In the genomic region with DNA sequence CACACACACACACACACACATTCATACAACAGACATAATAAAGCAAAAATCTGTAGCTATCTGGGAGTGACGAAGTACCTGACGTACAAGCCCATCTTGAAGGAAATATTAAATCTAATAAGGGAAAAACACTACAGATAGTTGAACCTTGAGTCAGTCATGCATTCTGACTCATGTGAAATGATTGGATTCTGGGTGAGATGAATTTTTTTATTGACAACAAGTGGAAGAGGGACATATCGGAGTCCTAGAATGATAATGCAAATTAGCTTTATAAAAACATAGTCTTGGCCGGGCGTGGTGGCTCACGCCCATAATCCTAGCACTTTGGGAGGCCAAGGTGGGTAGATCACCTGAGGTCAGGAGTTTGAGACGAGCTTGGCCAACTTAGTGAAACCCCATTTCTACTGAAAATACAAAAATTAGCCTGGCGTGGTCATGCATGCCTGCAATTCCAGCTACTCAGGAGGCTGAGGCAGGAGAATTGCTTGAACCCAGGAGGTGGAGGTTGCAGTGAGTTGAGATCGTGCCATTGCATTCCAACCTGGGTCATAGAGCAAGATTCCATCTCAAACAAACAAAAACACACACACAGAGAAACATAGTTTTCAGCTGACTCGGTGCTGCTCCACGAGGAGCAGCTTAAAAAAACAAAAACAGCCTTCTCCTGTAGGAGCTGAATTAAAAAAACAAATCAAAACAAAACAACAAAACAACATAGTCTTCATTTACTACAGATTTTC, we compare ENCODE assay signal across 1 cellular context.
TF ChIP-seq lines count a peak whose summit lies in the region.

No MANE protein-coding gene starts in this region.

TF ChIP-seq in K562, 482 proteins besides CTCF, POLR2A, EP300 and RAD21 (continued from another document):
- TF ChIP-seq, protein P1, sequence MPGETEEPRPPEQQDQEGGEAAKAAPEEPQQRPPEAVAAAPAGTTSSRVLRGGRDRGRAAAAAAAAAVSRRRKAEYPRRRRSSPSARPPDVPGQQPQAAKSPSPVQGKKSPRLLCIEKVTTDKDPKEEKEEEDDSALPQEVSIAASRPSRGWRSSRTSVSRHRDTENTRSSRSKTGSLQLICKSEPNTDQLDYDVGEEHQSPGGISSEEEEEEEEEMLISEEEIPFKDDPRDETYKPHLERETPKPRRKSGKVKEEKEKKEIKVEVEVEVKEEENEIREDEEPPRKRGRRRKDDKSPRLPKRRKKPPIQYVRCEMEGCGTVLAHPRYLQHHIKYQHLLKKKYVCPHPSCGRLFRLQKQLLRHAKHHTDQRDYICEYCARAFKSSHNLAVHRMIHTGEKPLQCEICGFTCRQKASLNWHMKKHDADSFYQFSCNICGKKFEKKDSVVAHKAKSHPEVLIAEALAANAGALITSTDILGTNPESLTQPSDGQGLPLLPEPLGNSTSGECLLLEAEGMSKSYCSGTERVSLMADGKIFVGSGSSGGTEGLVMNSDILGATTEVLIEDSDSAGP (CRISPR knock-in tag; IDR thresholded peaks at IDR 0.05), result no peak
- no peak for TF ChIP-seq KLF6 (CRISPR knock-in tag; IDR thresholded peaks at IDR 0.05; ENCODE audit: borderline replicate concordance)
- no peak for TF ChIP-seq BACH1 (tag; IDR thresholded peaks at IDR 0.05)
- no peak for TF ChIP-seq FUS (optimal IDR thresholded peaks at IDR 0.05; ENCODE audit: low read depth, low read length)
- no peak for TF ChIP-seq NFE2L1 (tag; IDR thresholded peaks at IDR 0.05; ENCODE audit: borderline replicate concordance, low read depth)
- no peak for TF ChIP-seq ZNF140 (CRISPR knock-in tag; IDR thresholded peaks at IDR 0.05)
